In genomic region chrX:25013593-25014365, GRCh38 we compare ENCODE assay signal across 9 cellular contexts. TPM values are rescaled to one million over a fixed set of nuclear protein-coding genes. Genes with fewer than 3 reads are reported as not detected.
A peak's percentile ranks its signal among the peaks of the same experiment; 100 is the strongest.
DNase-seq lines count a peak whose midpoint lies in the region; ATAC-seq and TF ChIP-seq lines count a peak whose summit lies in the region.
"Had no signal": no experiment of that assay in that cellular context is flagged by ENCODE, and none has a peak within 500 bp of the region (broad histone marks: within the 10 kb centered on the region; RNA-seq: fewer than 3 reads in every experiment).

No MANE protein-coding gene starts in this region.

- H3K27ac Mint-ChIP-seq in activated naive CD4-positive, alpha-beta T cell treated with anti-CD3 and anti-CD28 coated beads, Interleukin-2, amount 50 U/mL, for 24 hours: no peak overlapping the region
- H3K27ac Mint-ChIP-seq in IgD-negative memory B cell (no peak overlapping the region), brain (peak overlapping the region; percentile 23 to 97 (median 87))

- H3K27ac ChIP-seq in testis: peak overlapping the region; percentile 55 to 74
- H3K27ac ChIP-seq: gastroesophageal sphincter had no signal

- peaks cover 15% of the 10 kb centered on the region for H3K4me1 Mint-ChIP-seq in activated naive CD4-positive, alpha-beta T cell treated with anti-CD3 and anti-CD28 coated beads, Interleukin-2, amount 50 U/mL, for 24 hours
- H3K4me1 Mint-ChIP-seq in IgD-negative memory B cell (peaks cover 0 to 3% (median 3%) of the 10 kb centered on the region in 3 donors), brain (peaks cover 69% of the 10 kb centered on the region)

- no peaks in the 10 kb centered on the region for H3K36me3 Mint-ChIP-seq in activated naive CD4-positive, alpha-beta T cell treated with anti-CD3 and anti-CD28 coated beads, Interleukin-2, amount 50 U/mL, for 24 hours
- no peaks in the 10 kb centered on the region for H3K36me3 Mint-ChIP-seq in IgD-negative memory B cell
- H3K36me3 Mint-ChIP-seq in brain: peaks cover 20% of the 10 kb centered on the region

- H3K27me3 ChIP-seq in testis: no peaks in the 10 kb centered on the region

- H3K9me3 ChIP-seq in testis: no peaks in the 10 kb centered on the region
- H3K9me3 ChIP-seq: gastroesophageal sphincter had no signal

- peaks cover 27% of the 10 kb centered on the region for H3K27me3 Mint-ChIP-seq in activated naive CD4-positive, alpha-beta T cell treated with anti-CD3 and anti-CD28 coated beads, Interleukin-2, amount 50 U/mL, for 24 hours
- H3K27me3 Mint-ChIP-seq in IgD-negative memory B cell: peaks cover 42% of the 10 kb centered on the region
- H3K27me3 Mint-ChIP-seq in brain: peaks cover 75% of the 10 kb centered on the region

- TF ChIP-seq POLR2A in testis (IDR thresholded peaks at IDR 0.05): no peak

- no peak for ATAC-seq in esophagus mucosa
- ATAC-seq: gastroesophageal sphincter had no signal

- H3K4me3 Mint-ChIP-seq in activated naive CD4-positive, alpha-beta T cell treated with anti-CD3 and anti-CD28 coated beads, Interleukin-2, amount 50 U/mL, for 24 hours: peak overlapping the region; percentile 71
- H3K4me3 Mint-ChIP-seq in IgD-negative memory B cell: peak overlapping the region in 3 of 4 donors; percentile 9 to 63 (median 21)
- peak overlapping the region; percentile 87 to 97 (median 91) for H3K4me3 Mint-ChIP-seq in brain

- peak overlapping the region; percentile 57 to 64 for H3K4me3 ChIP-seq in testis

- TF ChIP-seq CTCF in brain (conservative IDR thresholded peaks at IDR 0.05): no peak
- no peak for TF ChIP-seq CTCF in testis (IDR thresholded peaks at IDR 0.05)

- intact Hi-C loops in testis (cut with DNase I; ENCODE audit: low total_unique reads): no loop called here

- no peaks in the 10 kb centered on the region for H3K9me3 Mint-ChIP-seq in activated naive CD4-positive, alpha-beta T cell treated with anti-CD3 and anti-CD28 coated beads, Interleukin-2, amount 50 U/mL, for 24 hours
- peaks cover 0 to 2% (median under 1%) of the 10 kb centered on the region in 3 donors for H3K9me3 Mint-ChIP-seq in IgD-negative memory B cell
- H3K9me3 Mint-ChIP-seq in brain: peaks cover 0 to 5% (median 0%) of the 10 kb centered on the region in 5 experiments

- WGBS in testis, 2 donors: 3% methylated on average over 9 to 13 of the region's 52 CpGs

- H3K4me1 ChIP-seq in testis: no peaks in the 10 kb centered on the region

- no peak for DNase-seq in activated naive CD4-positive, alpha-beta T cell treated with Interleukin-2 at 50 U/mL for 16 hours
- DNase-seq in testis: no peak
- DNase-seq in retina: no peak
- DNase-seq in NK-92 treated with Interleukin-12 subunit alpha and Interleukin-12 subunit beta, amount 100 ng/mL, for 24 hours (lab: John Stamatoyannopoulos, UW): no peak

- H3K36me3 ChIP-seq in testis (ENCODE audit: low read depth, missing control alignments): no peaks in the 10 kb centered on the region
- H3K36me3 ChIP-seq: gastroesophageal sphincter had no signal

RNA-seq across cellular contexts. Expression of gene ARX, which starts 2.0 kb away (rescaled TPM):
- not detected for polyA plus RNA-seq in IgD-negative memory B cell
- 1.6 TPM for polyA plus RNA-seq in brain (ENCODE audit: insufficient read depth, low read depth, low replicate concordance)
- 10 to 100 TPM in 1 of 2 donors, 1 to 10 TPM in 1; 7.7 to 13.4 TPM for total RNA-seq in testis
- 4.9 TPM for polyA plus RNA-seq in testis (ENCODE audit: insufficient read depth, low read depth, low replicate concordance)
- not detected for total RNA-seq in esophagus mucosa
- total RNA-seq: gastroesophageal sphincter had no signal

Comparison
In these comparisons a context has a peak if more than half of its experiments do, and no peak if none do; other contexts are left out.
1. H3K27ac Mint-ChIP-seq: peak in brain (5 of 5); none in activated naive CD4-positive, alpha-beta T cell treated with anti-CD3 and anti-CD28 coated beads, Interleukin-2, amount 50 U/mL, for 24 hours (single experiment) and IgD-negative memory B cell (0 of 3).
2. H3K4me3 Mint-ChIP-seq: peak in every context shown above with its lines; median percentile 91 in brain; 71 in activated naive CD4-positive, alpha-beta T cell treated with anti-CD3 and anti-CD28 coated beads, Interleukin-2, amount 50 U/mL, for 24 hours; 21 in IgD-negative memory B cell.